Comparison of ENCODE assay signal across 18 cellular contexts in the genomic region with DNA sequence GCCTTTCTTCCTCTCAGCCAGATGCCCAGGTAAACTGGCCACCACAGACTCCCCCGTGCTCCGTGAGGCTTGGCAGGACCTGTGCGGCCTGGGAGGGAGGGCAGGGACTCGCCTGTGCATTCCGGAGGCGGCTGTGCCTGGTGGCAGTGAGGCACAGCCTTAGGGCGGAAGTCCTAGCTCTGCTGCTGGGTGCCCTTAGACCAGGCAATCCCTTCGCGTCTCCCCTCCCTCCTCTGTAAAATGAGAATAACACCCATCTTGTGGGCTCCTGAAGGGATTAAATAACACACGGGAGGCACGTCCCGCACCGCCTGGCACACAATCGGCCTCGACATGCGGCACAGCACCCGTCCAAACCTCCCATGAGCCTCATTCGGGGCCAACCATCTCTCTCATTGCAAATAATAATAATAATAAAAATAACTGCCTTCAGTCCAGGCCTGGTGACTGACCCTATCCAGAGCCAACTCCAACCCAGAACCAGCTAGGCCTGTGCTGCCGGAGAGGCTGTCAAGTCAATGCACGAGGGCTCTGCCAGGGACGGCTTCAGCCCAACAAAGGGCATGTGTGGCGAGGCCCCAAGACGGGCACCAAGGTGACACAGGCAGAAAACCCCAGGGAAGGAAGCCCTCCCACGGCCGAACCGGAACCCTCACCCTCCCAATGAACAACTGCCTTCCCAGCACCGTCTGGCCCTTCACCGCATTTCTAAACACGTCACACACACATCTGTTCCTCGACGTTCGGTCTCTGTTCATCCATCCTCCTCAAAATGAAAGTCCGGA. TPM values are rescaled to one million over a fixed set of nuclear protein-coding genes. Genes with fewer than 3 reads are reported as not detected.
DNase-seq lines count a peak whose midpoint lies in the region; ATAC-seq, FAIRE-seq and TF ChIP-seq lines count a peak whose summit lies in the region.
"Had no signal": no experiment of that assay in that cellular context is flagged by ENCODE, and none has a peak within 500 bp of the region (broad histone marks: within the 10 kb centered on the region; RNA-seq: fewer than 3 reads in every experiment).

No MANE protein-coding gene starts in this region.

- H3K18ac ChIP-seq in mesenchymal stem cell (ENCODE audit: low read depth in 1 of 2, low read length in 2 of 2) = no peak overlapping the region

- H3K9me3 ChIP-seq in heart right ventricle (no peaks in the 10 kb centered on the region), mesenchymal stem cell (ENCODE audit: control insufficient read depth, low read length) (no peaks in the 10 kb centered on the region)

- H2BK5ac ChIP-seq in mesenchymal stem cell (ENCODE audit: low read depth, low read length, poor library complexity, severe bottlenecking) = no peak overlapping the region

- H3K27ac ChIP-seq in heart right ventricle (no peak overlapping the region), mesenchymal stem cell (ENCODE audit: low read length, poor library complexity, severe bottlenecking) (no peak overlapping the region)
- H3K27ac ChIP-seq: KMS-11, PC-9 had no signal

- FAIRE-seq in bronchial epithelial cell (lab: Jason Lieb, UNC) = peak; percentile 23

- H3K27me3 ChIP-seq in heart right ventricle = no peaks in the 10 kb centered on the region
- H3K27me3 ChIP-seq in bronchial epithelial cell (ENCODE audit: control insufficient read depth, insufficient read depth, low read length) = no peaks in the 10 kb centered on the region
- H3K27me3 ChIP-seq in mesenchymal stem cell (ENCODE audit: control insufficient read depth in 1 of 2, insufficient read depth in 1 of 2, low read length in 2 of 2) = no peaks in the 10 kb centered on the region

- H3K4me3 ChIP-seq in heart right ventricle (no peak overlapping the region), bronchial epithelial cell (ENCODE audit: low read depth, low read length) (no peak overlapping the region), mesenchymal stem cell (ENCODE audit: insufficient read depth in 1 of 2, low read depth in 1 of 2, low read length in 2 of 2) (no peak overlapping the region)
- H3K4me3 ChIP-seq: PC-9 had no signal

- no peak overlapping the region for H4K8ac ChIP-seq in mesenchymal stem cell (ENCODE audit: low read length)

- peaks cover 30% of the 10 kb centered on the region for H3K79me1 ChIP-seq in mesenchymal stem cell (replicated peaks; ENCODE audit: low read length, poor library complexity, severe bottlenecking)

- no peak overlapping the region for H3K4me2 ChIP-seq in mesenchymal stem cell (ENCODE audit: low read length, poor library complexity, severe bottlenecking)
- H3K4me2 ChIP-seq: KMS-11, PC-9 had no signal

- TF ChIP-seq CTCF in heart right ventricle (IDR thresholded peaks at IDR 0.05) = no peak
- TF ChIP-seq CTCF in bronchial epithelial cell (IDR thresholded peaks at IDR 0.05; ENCODE audit: insufficient read depth, low read length, severe bottlenecking) = no peak

- no peak overlapping the region for H2BK120ac ChIP-seq in mesenchymal stem cell (ENCODE audit: low read depth, low read length)

- H2BK15ac ChIP-seq in mesenchymal stem cell (ENCODE audit: low read depth, poor library complexity, severe bottlenecking) = no peak overlapping the region

- intact Hi-C loops in left ventricle myocardium superior (cut with micrococcal nuclease) (no loop called here), heart right ventricle (cut with DNase I) (loop anchor here in 1 of 10 donors (5.0 kb wide), 1 partner anchor 565 kb away; no protein-coding TSS in a partner anchor)

- H3K36me3 ChIP-seq in heart right ventricle (peaks cover 0 to 95% (median 33%) of the 10 kb centered on the region in 9 donors), bronchial epithelial cell (ENCODE audit: control insufficient read depth, insufficient read depth, low read length) (peaks cover 21% of the 10 kb centered on the region), mesenchymal stem cell (ENCODE audit: control insufficient read depth in 1 of 2, insufficient read depth in 2 of 2, low read depth in 1 of 2, low read length in 2 of 2) (peaks cover 67 to 79% of the 10 kb centered on the region in 2 experiments)

- no peak overlapping the region for H3K14ac ChIP-seq in mesenchymal stem cell (ENCODE audit: low read length in 2 of 2)

- H3K4me1 ChIP-seq in heart right ventricle (peaks cover 2 to 25% (median 13%) of the 10 kb centered on the region in 9 donors), mesenchymal stem cell (ENCODE audit: control insufficient read depth, insufficient read depth, low read depth, low read length) (peaks cover 6% of the 10 kb centered on the region)

- no peak overlapping the region for H2BK12ac ChIP-seq in mesenchymal stem cell (ENCODE audit: low read length in 2 of 2)

- no peak overlapping the region for H2AK5ac ChIP-seq in mesenchymal stem cell (ENCODE audit: low read length, severe bottlenecking)

- H3K4ac ChIP-seq in mesenchymal stem cell (ENCODE audit: low read depth in 1 of 2, low read length in 2 of 2) = no peak overlapping the region

- ATAC-seq in left ventricle myocardium superior = no peak
- no peak for ATAC-seq in heart right ventricle

- H4K91ac ChIP-seq in mesenchymal stem cell (ENCODE audit: low read length) = peak overlapping the region; percentile 56

- no peak overlapping the region for H3K9ac ChIP-seq in mesenchymal stem cell (ENCODE audit: low read length)
- H3K9ac ChIP-seq: KMS-11 had no signal

- H3K23ac ChIP-seq in mesenchymal stem cell (ENCODE audit: low read length in 2 of 2) = no peak overlapping the region

- H2AFZ ChIP-seq in mesenchymal stem cell (ENCODE audit: low read depth, low read length) = no peak overlapping the region
- H2AFZ ChIP-seq: PC-9 had no signal

- DNase-seq in left ventricle myocardium superior (peak; percentile 25), heart right ventricle (no peak), bronchial epithelial cell (ENCODE audit: low read depth) (no peak), mesenchymal stem cell (no peak), NCI-H446 treated with DMSO at 0.1 percent for 48 hours (lab: John Stamatoyannopoulos, UW) (no peak), HT-29 (ENCODE audit: low spot score) (no peak)
- DNase-seq in stimulated activated CD4-positive, alpha-beta T cell treated with anti-CD3 and anti-CD28 coated beads, Interleukin-4, amount 100 ng/mL, for 1 hour = no peak
- DNase-seq: ACHN, AML-193, COR-L47, GOT3, NCI-H2029 treated with DMSO at 0.1 percent for 48 hours, NCI-H2171 treated with DMSO at 0.1 percent for 48 hours, NCI-H82, PC-9 had no signal

- 90 to 92% methylated on average over 33 of the region's 33 CpGs for WGBS in heart right ventricle, 2 donors
- 95% methylated on average over 32 of the region's 33 CpGs for WGBS in mesenchymal stem cell

RNA-seq across cellular contexts. Expression of a gene that starts 8.2 kb away (rescaled TPM):
- total RNA-seq in left ventricle myocardium superior = 10.9 TPM
- 1 to 10 TPM; 7.0 to 9.7 (median 8.1) TPM for total RNA-seq in heart right ventricle
- polyA plus RNA-seq in heart right ventricle = 10 to 100 TPM; 10.9 to 22.6 TPM
- 18.2 and 22.7 TPM in 2 replicates for total RNA-seq in bronchial epithelial cell
- polyA plus RNA-seq in mesenchymal stem cell (2013, experiment 1 of 2) = 12.8 TPM
- 12.4 TPM for polyA plus RNA-seq in mesenchymal stem cell (2013, experiment 2 of 2)
- 31.7 and 40.1 TPM in 2 replicates for total RNA-seq in HT-29 (2014; rRNA removed; shearing (Covaris generic))

RNA-seq across cellular contexts. Expression of a gene that starts 26.0 kb away (rescaled TPM):
- 162 TPM for total RNA-seq in left ventricle myocardium superior
- 100 to 1,000 TPM in 9 of 10 donors, 10 to 100 TPM in 1; 88.8 to 292 (median 189) TPM for total RNA-seq in heart right ventricle
- polyA plus RNA-seq in heart right ventricle = 10 to 100 TPM; 11.4 to 30.4 TPM
- 83.8 and 198 TPM in 2 replicates for total RNA-seq in bronchial epithelial cell
- polyA plus RNA-seq in mesenchymal stem cell (2013, experiment 1 of 2) = 324 TPM
- 321 TPM for polyA plus RNA-seq in mesenchymal stem cell (2013, experiment 2 of 2)
- 134 and 151 TPM in 2 replicates for total RNA-seq in HT-29 (2014; rRNA removed; shearing (Covaris generic))
- polyA plus RNA-seq: CD14-positive monocyte had no signal

RNA-seq across cellular contexts. Expression of a gene that starts 36.9 kb away (rescaled TPM):
- total RNA-seq in left ventricle myocardium superior (not detected), heart right ventricle (not detected), bronchial epithelial cell (under 0.01 TPM in 1 of 2 replicates, not detected in the other)
- polyA plus RNA-seq in heart right ventricle = not detected
- polyA plus RNA-seq in mesenchymal stem cell (2013, experiment 1 of 2) = not detected
- 0.01 TPM for polyA plus RNA-seq in mesenchymal stem cell (2013, experiment 2 of 2)
- 117 and 131 TPM in 2 replicates for total RNA-seq in HT-29 (2014; rRNA removed; shearing (Covaris generic))
- total RNA-seq: M059J had no signal
- polyA plus RNA-seq: CD14-positive monocyte had no signal

Comparison
In these comparisons a context has a peak if more than half of its experiments do, and no peak if none do; other contexts are left out.
1. RNA of a gene that starts 36.9 kb away (total RNA-seq): 117 to 131 TPM in HT-29; not detected in left ventricle myocardium superior (single experiment), not detected in heart right ventricle and under 0.01 TPM in bronchial epithelial cell; every median in the first group is over 100 times any median in the second.